Comparison of ENCODE assay signal across 1 cellular context in genomic region chr17:80732268-80732667, GRCh38.
TF ChIP-seq lines count a peak whose summit lies in the region.

No MANE protein-coding gene starts in this region.

TF ChIP-seq in WTC11, 78 proteins besides CTCF, POLR2A, EP300 and RAD21 (continued from another document):
- TF ChIP-seq, protein P1, sequence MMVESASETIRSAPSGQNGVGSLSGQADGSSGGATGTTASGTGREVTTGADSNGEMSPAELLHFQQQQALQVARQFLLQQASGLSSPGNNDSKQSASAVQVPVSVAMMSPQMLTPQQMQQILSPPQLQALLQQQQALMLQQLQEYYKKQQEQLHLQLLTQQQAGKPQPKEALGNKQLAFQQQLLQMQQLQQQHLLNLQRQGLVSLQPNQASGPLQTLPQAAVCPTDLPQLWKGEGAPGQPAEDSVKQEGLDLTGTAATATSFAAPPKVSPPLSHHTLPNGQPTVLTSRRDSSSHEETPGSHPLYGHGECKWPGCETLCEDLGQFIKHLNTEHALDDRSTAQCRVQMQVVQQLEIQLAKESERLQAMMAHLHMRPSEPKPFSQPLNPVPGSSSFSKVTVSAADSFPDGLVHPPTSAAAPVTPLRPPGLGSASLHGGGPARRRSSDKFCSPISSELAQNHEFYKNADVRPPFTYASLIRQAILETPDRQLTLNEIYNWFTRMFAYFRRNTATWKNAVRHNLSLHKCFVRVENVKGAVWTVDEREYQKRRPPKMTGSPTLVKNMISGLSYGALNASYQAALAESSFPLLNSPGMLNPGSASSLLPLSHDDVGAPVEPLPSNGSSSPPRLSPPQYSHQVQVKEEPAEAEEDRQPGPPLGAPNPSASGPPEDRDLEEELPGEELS (CRISPR knock-in tag; IDR thresholded peaks at IDR 0.05), result no peak
